Comparison of ENCODE assay signal across 18 cellular contexts in genomic region chr1:241775021-241775420, GRCh38.
"Had no signal": no experiment of that assay in that cellular context is flagged by ENCODE, and none has a peak within 500 bp of the region (broad histone marks: within the 10 kb centered on the region; RNA-seq: fewer than 3 reads in every experiment).

No MANE protein-coding gene starts in this region.

- H3K27ac ChIP-seq: cardiac muscle cell, lower lobe of right lung, ovary, psoas muscle, spleen had no signal

- H3K4me3 Mint-ChIP-seq: activated B cell treated with CpG ODN at 0.5 μM for 24 hours; activated CD4-positive, alpha-beta memory T cell treated with anti-CD3 and anti-CD28 coated beads for 36 hours; activated CD8-positive, alpha-beta memory T cell treated with anti-CD3 and anti-CD28 coated beads, Interleukin-2, amount 10 ng/mL, durations not matched to agents 7 days and 5 days; activated naive CD8-positive, alpha-beta T cell; dendritic cell treated with granulocyte-macrophage colony-stimulating factor and Interleukin-4, amounts not matched to agents 40 ng/mL and 50 ng/mL, for 4 days; natural killer cell; stimulated activated memory B cell treated with anti-CD40 and anti-IgM and Interleukin-4, amounts not matched to agents 10 μg/mL and 1 μg/mL and 100 μg/mL, for 72 hours had no signal

- H3K27me3 Mint-ChIP-seq: activated CD8-positive, alpha-beta memory T cell treated with anti-CD3 and anti-CD28 coated beads, Interleukin-2, amount 10 ng/mL, durations not matched to agents 7 days and 5 days; activated naive CD8-positive, alpha-beta T cell; dendritic cell treated with granulocyte-macrophage colony-stimulating factor and Interleukin-4, amounts not matched to agents 40 ng/mL and 50 ng/mL, for 4 days had no signal

- H3K27ac Mint-ChIP-seq: activated B cell treated with CpG ODN at 0.5 μM for 24 hours; activated CD4-positive, alpha-beta memory T cell treated with anti-CD3 and anti-CD28 coated beads for 36 hours; activated CD8-positive, alpha-beta memory T cell treated with anti-CD3 and anti-CD28 coated beads, Interleukin-2, amount 10 ng/mL, durations not matched to agents 7 days and 5 days; activated naive CD8-positive, alpha-beta T cell; dendritic cell treated with granulocyte-macrophage colony-stimulating factor and Interleukin-4, amounts not matched to agents 40 ng/mL and 50 ng/mL, for 4 days; natural killer cell; stimulated activated memory B cell treated with anti-CD40 and anti-IgM and Interleukin-4, amounts not matched to agents 10 μg/mL and 1 μg/mL and 100 μg/mL, for 72 hours had no signal

- H3K9me3 Mint-ChIP-seq: activated B cell treated with CpG ODN at 0.5 μM for 24 hours; activated CD4-positive, alpha-beta memory T cell treated with anti-CD3 and anti-CD28 coated beads for 36 hours; dendritic cell treated with granulocyte-macrophage colony-stimulating factor and Interleukin-4, amounts not matched to agents 40 ng/mL and 50 ng/mL, for 4 days; natural killer cell; stimulated activated memory B cell treated with anti-CD40 and anti-IgM and Interleukin-4, amounts not matched to agents 10 μg/mL and 1 μg/mL and 100 μg/mL, for 72 hours had no signal

- ATAC-seq: activated CD8-positive, alpha-beta memory T cell treated with anti-CD3 and anti-CD28 coated beads, Interleukin-2, amount 10 ng/mL, durations not matched to agents 7 days and 5 days; lower lobe of right lung; natural killer cell; psoas muscle; stimulated activated memory B cell treated with anti-CD40 and anti-IgM and Interleukin-4, amounts not matched to agents 10 μg/mL and 1 μg/mL and 100 μg/mL, for 72 hours had no signal

- H3K4me1 Mint-ChIP-seq: activated B cell treated with CpG ODN at 0.5 μM for 24 hours; activated CD8-positive, alpha-beta memory T cell treated with anti-CD3 and anti-CD28 coated beads, Interleukin-2, amount 10 ng/mL, durations not matched to agents 7 days and 5 days; natural killer cell had no signal

- H3K36me3 Mint-ChIP-seq: activated CD4-positive, alpha-beta memory T cell treated with anti-CD3 and anti-CD28 coated beads for 36 hours; activated CD8-positive, alpha-beta memory T cell treated with anti-CD3 and anti-CD28 coated beads, Interleukin-2, amount 10 ng/mL, durations not matched to agents 7 days and 5 days; activated naive CD8-positive, alpha-beta T cell; natural killer cell had no signal

- DNase-seq: activated B cell treated with CpG ODN at 0.5 μM for 24 hours; activated CD4-positive, alpha-beta memory T cell treated with anti-CD3 and anti-CD28 coated beads for 36 hours; activated CD4-positive, alpha-beta T cell treated with anti-CD3 and anti-CD28 coated beads for 4 hours; activated CD8-positive, alpha-beta memory T cell treated with anti-CD3 and anti-CD28 coated beads, Interleukin-2, amount 10 ng/mL, durations not matched to agents 7 days and 5 days; effector memory CD4-positive, alpha-beta T cell; foreskin melanocyte; hypothalamus; islet precursor cell; lower lobe of right lung; natural killer cell; ovary; psoas muscle; spleen; stimulated activated CD4-positive, alpha-beta T cell treated with anti-CD3 and anti-CD28 coated beads, Interleukin-4, amount 100 ng/mL, for 4 hours had no signal
